ENCODE assay signal across 1 cellular context in genomic region chr12:62751844-62752155, GRCh38.
TF ChIP-seq lines count a peak whose summit lies in the region.

No MANE protein-coding gene starts in this region.

TF ChIP-seq in WTC11, 78 proteins besides CTCF, POLR2A, EP300 and RAD21:
- TF ChIP-seq, protein P1, sequence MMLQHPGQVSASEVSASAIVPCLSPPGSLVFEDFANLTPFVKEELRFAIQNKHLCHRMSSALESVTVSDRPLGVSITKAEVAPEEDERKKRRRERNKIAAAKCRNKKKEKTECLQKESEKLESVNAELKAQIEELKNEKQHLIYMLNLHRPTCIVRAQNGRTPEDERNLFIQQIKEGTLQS (CRISPR knock-in tag; conservative IDR thresholded peaks at IDR 0.05), result no peak
- TF ChIP-seq CREM (CRISPR knock-in tag; IDR thresholded peaks at IDR 0.05), result no peak
- TF ChIP-seq ATF1 (CRISPR knock-in tag; IDR thresholded peaks at IDR 0.05), result no peak
- TF ChIP-seq ATF2 (CRISPR knock-in tag; IDR thresholded peaks at IDR 0.05; ENCODE audit: borderline replicate concordance, low read depth), result no peak
- TF ChIP-seq ATF6 (CRISPR knock-in tag; IDR thresholded peaks at IDR 0.05), result no peak
- TF ChIP-seq, protein P2, sequence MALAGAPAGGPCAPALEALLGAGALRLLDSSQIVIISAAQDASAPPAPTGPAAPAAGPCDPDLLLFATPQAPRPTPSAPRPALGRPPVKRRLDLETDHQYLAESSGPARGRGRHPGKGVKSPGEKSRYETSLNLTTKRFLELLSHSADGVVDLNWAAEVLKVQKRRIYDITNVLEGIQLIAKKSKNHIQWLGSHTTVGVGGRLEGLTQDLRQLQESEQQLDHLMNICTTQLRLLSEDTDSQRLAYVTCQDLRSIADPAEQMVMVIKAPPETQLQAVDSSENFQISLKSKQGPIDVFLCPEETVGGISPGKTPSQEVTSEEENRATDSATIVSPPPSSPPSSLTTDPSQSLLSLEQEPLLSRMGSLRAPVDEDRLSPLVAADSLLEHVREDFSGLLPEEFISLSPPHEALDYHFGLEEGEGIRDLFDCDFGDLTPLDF (CRISPR knock-in tag; IDR thresholded peaks at IDR 0.05), result no peak
- no peak for TF ChIP-seq RELA (CRISPR knock-in tag; IDR thresholded peaks at IDR 0.05; ENCODE audit: borderline replicate concordance)
- no peak for TF ChIP-seq CBFB (CRISPR knock-in tag; IDR thresholded peaks at IDR 0.05; ENCODE audit: low read depth)
- TF ChIP-seq GABPB1 (CRISPR knock-in tag; IDR thresholded peaks at IDR 0.05), result no peak
- TF ChIP-seq ZNF671 (CRISPR knock-in tag; IDR thresholded peaks at IDR 0.05), result no peak
- TF ChIP-seq, protein P3, sequence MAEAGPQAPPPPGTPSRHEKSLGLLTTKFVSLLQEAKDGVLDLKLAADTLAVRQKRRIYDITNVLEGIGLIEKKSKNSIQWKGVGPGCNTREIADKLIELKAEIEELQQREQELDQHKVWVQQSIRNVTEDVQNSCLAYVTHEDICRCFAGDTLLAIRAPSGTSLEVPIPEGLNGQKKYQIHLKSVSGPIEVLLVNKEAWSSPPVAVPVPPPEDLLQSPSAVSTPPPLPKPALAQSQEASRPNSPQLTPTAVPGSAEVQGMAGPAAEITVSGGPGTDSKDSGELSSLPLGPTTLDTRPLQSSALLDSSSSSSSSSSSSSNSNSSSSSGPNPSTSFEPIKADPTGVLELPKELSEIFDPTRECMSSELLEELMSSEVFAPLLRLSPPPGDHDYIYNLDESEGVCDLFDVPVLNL (CRISPR knock-in tag; IDR thresholded peaks at IDR 0.05; ENCODE audit: borderline replicate concordance, low read depth), result no peak
- TF ChIP-seq ZNF317 (CRISPR knock-in tag; IDR thresholded peaks at IDR 0.05; ENCODE audit: borderline replicate concordance, low read depth), result no peak
